Comparison of ENCODE assay signal across 8 cellular contexts in genomic region chr15:48358229-48358641, GRCh38. TPM values are rescaled to one million over a fixed set of nuclear protein-coding genes. Genes with fewer than 3 reads are reported as not detected.
DNase-seq lines count a peak whose midpoint lies in the region; ATAC-seq, FAIRE-seq and TF ChIP-seq lines count a peak whose summit lies in the region.

No MANE protein-coding gene starts in this region.

- ATAC-seq in aorta (ENCODE audit: low FRiP score) (peak; percentile 66), GM19328 (IDR thresholded peaks at IDR 0.05; ENCODE audit: unreplicated experiment) (no peak)
- no peak for ATAC-seq in stimulated activated naive CD8-positive, alpha-beta T cell treated with anti-CD3 and anti-CD28 coated beads, Interleukin-15, Interleukin-2, amounts not matched to agents 100 U/mL and 50 U/mL, for 24 hours

- no peaks in the 10 kb centered on the region for H3K9me3 ChIP-seq in ascending aorta
- H3K9me3 ChIP-seq in kidney (ENCODE audit: control insufficient read depth in 1 of 2, low read length in 2 of 2): no peaks in the 10 kb centered on the region
- no peaks in the 10 kb centered on the region for H3K9me3 ChIP-seq in aorta (ENCODE audit: control insufficient read depth, low read length)

- H3K4me1 ChIP-seq in ascending aorta (peaks cover 0 to 21% of the 10 kb centered on the region in 2 donors), kidney (ENCODE audit: control insufficient read depth in 1 of 2, insufficient read depth in 1 of 2, low read depth in 1 of 2, low read length in 2 of 2) (no peaks in the 10 kb centered on the region), aorta (ENCODE audit: control insufficient read depth in 1 of 2, insufficient read depth in 2 of 2, low read length in 2 of 2) (no peaks in the 10 kb centered on the region)

- no peaks in the 10 kb centered on the region for H3K27me3 ChIP-seq in GM06990 (replicated peaks; ENCODE audit: control insufficient read depth, insufficient read depth, low read length)
- no peaks in the 10 kb centered on the region for H3K27me3 ChIP-seq in ascending aorta
- no peaks in the 10 kb centered on the region for H3K27me3 ChIP-seq in aorta (ENCODE audit: control insufficient read depth in 1 of 2, insufficient read depth in 2 of 2, low read length in 1 of 2)

- peak; percentile 40 for TF ChIP-seq CTCF in GM06990 (IDR thresholded peaks at IDR 0.05; ENCODE audit: insufficient read depth, low read length, poor library complexity, severe bottlenecking)
- peak; percentile 62 for TF ChIP-seq CTCF in LNCaP clone FGC (IDR thresholded peaks at IDR 0.05; ENCODE audit: control insufficient read depth, extremely low read depth, insufficient read depth)
- TF ChIP-seq CTCF in ascending aorta (IDR thresholded peaks at IDR 0.05): peak; percentile 35 to 69 (median 44)
- TF ChIP-seq CTCF in kidney (IDR thresholded peaks at IDR 0.05; ENCODE audit: borderline replicate concordance, extremely low read depth, insufficient read depth): peak; percentile 42

- intact Hi-C loops in ascending aorta (cut with DNase I) (loop anchor here (1.0 to 10.0 kb wide), 3 partner anchors 56 to 439 kb away; partner anchors contain the start of gene FBN1), kidney (cut with DNase I) (no loop called here), aorta (cut with DNase I) (loop anchor here (5.0 to 10.0 kb wide), 7 partner anchors 34 to 1787 kb away; partner anchors contain the start of genes FBN1 (in 2 of the 2) and CEP152 (in 1 of the 2))

- H3K36me3 ChIP-seq in GM06990 (ENCODE audit: control insufficient read depth, insufficient read depth, low read length) (no peaks in the 10 kb centered on the region), ascending aorta (no peaks in the 10 kb centered on the region), kidney (ENCODE audit: control insufficient read depth in 1 of 2, insufficient read depth in 2 of 2, low read length in 2 of 2) (no peaks in the 10 kb centered on the region), aorta (ENCODE audit: control insufficient read depth in 1 of 2, insufficient read depth in 2 of 2, low read length in 1 of 2) (no peaks in the 10 kb centered on the region)

- no peak overlapping the region for H3K9ac ChIP-seq in kidney (ENCODE audit: low read length in 2 of 2)

- no peak overlapping the region for H3K4me3 ChIP-seq in GM06990 (replicated peaks; ENCODE audit: low read depth, low read length)
- H3K4me3 ChIP-seq in LNCaP clone FGC (ENCODE audit: low read depth, low read length): no peak overlapping the region
- H3K4me3 ChIP-seq in ascending aorta: peak overlapping the region; percentile 17 to 42
- no peak overlapping the region for H3K4me3 ChIP-seq in kidney (ENCODE audit: low read length in 2 of 2)
- H3K4me3 ChIP-seq in aorta (ENCODE audit: low read length in 2 of 2): no peak overlapping the region

- H3K27ac ChIP-seq in ascending aorta: peak overlapping the region; percentile 47 to 56
- no peak overlapping the region for H3K27ac ChIP-seq in kidney (ENCODE audit: low read depth in 2 of 2, low read length in 2 of 2)
- H3K27ac ChIP-seq in aorta (ENCODE audit: low read depth in 1 of 2, low read length in 2 of 2): no peak overlapping the region

- DNase-seq in GM06990 (ENCODE audit: extremely low read depth, insufficient read length) (no peak), LNCaP clone FGC (ENCODE audit: low read depth) (peak; percentile 14), ascending aorta (ENCODE audit: low spot score in 2 of 2) (no peak), kidney (no peak), aorta (no peak), activated T-cell treated with anti-CD3 and anti-CD28 coated beads for 4 hours (no peak)
- no peak for DNase-seq in stimulated activated naive CD8-positive, alpha-beta T cell treated with anti-CD3 and anti-CD28 coated beads, Interleukin-15, Interleukin-2, amounts not matched to agents 100 U/mL and 50 U/mL, for 24 hours

- peak; percentile 32 for FAIRE-seq in kidney (lab: Jason Lieb, UNC)

RNA-seq across cellular contexts. Expression of gene DUT, which starts 27.0 kb away (rescaled TPM):
- 150 TPM for total RNA-seq in ascending aorta
- total RNA-seq in kidney: 85.6 TPM
- 95.5 TPM for polyA plus RNA-seq in kidney (ENCODE audit: insufficient read depth, low read depth, low replicate concordance)
- total RNA-seq in aorta: 10 to 100 TPM; 54.8 to 77.7 TPM
- 100 to 1,000 TPM in 1 of 2 donors, 10 to 100 TPM in 1; 75.8 to 149 TPM for polyA plus RNA-seq in aorta

Comparison
In these comparisons a context has a peak if more than half of its experiments do, and no peak if none do; other contexts are left out.
1. H3K4me3 ChIP-seq: peak in ascending aorta (2 of 2); none in GM06990 (single experiment), LNCaP clone FGC (single experiment), kidney (0 of 2) and aorta (0 of 2).
2. H3K27ac ChIP-seq: peak in ascending aorta (2 of 2); none in kidney (0 of 2) and aorta (0 of 2).
3. Peak in every context shown above with its lines, with median percentiles within 50 percentile points of each other: CTCF ChIP-seq.